Comparison of ENCODE assay signal across 8 cellular contexts in genomic region chr4:120049732-120050494, GRCh38. TPM values are rescaled to one million over a fixed set of nuclear protein-coding genes. Genes with fewer than 3 reads are reported as not detected.
DNase-seq lines count a peak whose midpoint lies in the region; ATAC-seq and TF ChIP-seq lines count a peak whose summit lies in the region.

No MANE protein-coding gene starts in this region.

- ATAC-seq in activated naive CD8-positive, alpha-beta T cell treated with anti-CD3 and anti-CD28 coated beads, Interleukin-2, amount 50 U/mL, for 24 hours: peak; percentile 89

- H3K36me3 ChIP-seq in MG63 (peaks cover 4% of the 10 kb centered on the region; the same call in 1 of the 2 replicates), SU-DHL-6 (ENCODE audit: low read length) (no peaks in the 10 kb centered on the region), cardiac muscle cell (no peaks in the 10 kb centered on the region)

- no peak overlapping the region for H3K4ac ChIP-seq in H9 (ENCODE audit: low read depth, low read length)

- WGBS in H9 (ENCODE audit: extremely low coverage, insufficient read length, low lambda C conversion rate): no CpG with 5 or more reads among the region's 11 CpGs

- H2AFZ ChIP-seq in H9 (ENCODE audit: low read length): no peak overlapping the region
- no peak overlapping the region for H2AFZ ChIP-seq in SU-DHL-6 (ENCODE audit: low read depth, low read length, severe bottlenecking)

- no peak overlapping the region for H4K91ac ChIP-seq in H9 (ENCODE audit: insufficient read length, low read depth, low read length)

- no peak overlapping the region for H3K56ac ChIP-seq in H9 (ENCODE audit: insufficient read length, low read depth, low read length)

- no peak overlapping the region for H3T11ph ChIP-seq in H9 (ENCODE audit: low read length)

- peak overlapping the region; percentile 31 for H3K4me3 ChIP-seq in MG63
- H3K4me3 ChIP-seq in SU-DHL-6 (ENCODE audit: insufficient read depth, low read length, poor library complexity, severe bottlenecking): no peak overlapping the region
- H3K4me3 ChIP-seq in cardiac muscle cell: no peak overlapping the region

- intact Hi-C loops in posterior vena cava (cut with DNase I): loop anchor here (2.0 to 10.0 kb wide), 5 partner anchors 421 to 735 kb away; partner anchors contain the start of gene PDE5A (in 2 of the 2)

- no peak overlapping the region for H2BK15ac ChIP-seq in H9 (ENCODE audit: low read depth, low read length)

- H2BK5ac ChIP-seq in H9 (ENCODE audit: insufficient read length, low read length): no peak overlapping the region

- no peak overlapping the region for H3K18ac ChIP-seq in H9 (ENCODE audit: insufficient read length, low read depth, low read length)

- H3K79me2 ChIP-seq in H9 (ENCODE audit: insufficient read depth, low read length): no peaks in the 10 kb centered on the region
- H3K79me2 ChIP-seq in SU-DHL-6 (ENCODE audit: insufficient read depth, low read length): no peaks in the 10 kb centered on the region

- H3K4me2 ChIP-seq in H9 (ENCODE audit: insufficient read depth, insufficient read length, low read length): peak overlapping the region; percentile 4
- H3K4me2 ChIP-seq in SU-DHL-6 (ENCODE audit: low read depth, low read length, poor library complexity, severe bottlenecking): no peak overlapping the region

- no peak overlapping the region for H4K5ac ChIP-seq in H9 (ENCODE audit: insufficient read length, low read depth, low read length)

- no peak overlapping the region for H2BK120ac ChIP-seq in H9 (ENCODE audit: low read depth, low read length, poor library complexity, severe bottlenecking)

- H4K20me1 ChIP-seq in H9 (ENCODE audit: control insufficient read depth, insufficient read depth, insufficient read length) (no peaks in the 10 kb centered on the region), SU-DHL-6 (ENCODE audit: low read depth, low read length) (no peaks in the 10 kb centered on the region)

- POLR2A ChIA-PET in GM10248 (lab: Yijun Ruan, JAX): no interaction called here

- DNase-seq in GM10248 (ENCODE audit: extremely low spot score) (peak; percentile 51), H9 (peak; percentile 81), MG63 (peak; percentile 65), cardiac muscle cell (ENCODE audit: low read depth in 1 of 2, low spot score in 1 of 2) (peak; percentile 76 to 90), posterior vena cava (ENCODE audit: low spot score) (peak; percentile 84), ureter (ENCODE audit: low spot score) (peak; percentile 88)
- peak; percentile 70 for DNase-seq in activated naive CD8-positive, alpha-beta T cell treated with anti-CD3 and anti-CD28 coated beads, Interleukin-2, amount 50 U/mL, for 24 hours

- no peaks in the 10 kb centered on the region for H3K23me2 ChIP-seq in H9 (ENCODE audit: insufficient read length, low read depth, low read length, poor library complexity, severe bottlenecking)

- no peaks in the 10 kb centered on the region for H3K9me2 ChIP-seq in SU-DHL-6 (replicated peaks; ENCODE audit: insufficient read depth, low read length)

- H3K4me1 ChIP-seq in H9 (ENCODE audit: insufficient read depth, low read length): no peaks in the 10 kb centered on the region
- peaks cover under 1% of the 10 kb centered on the region for H3K4me1 ChIP-seq in cardiac muscle cell (ENCODE audit: low read depth)

- H3K27me3 ChIP-seq in H9 (ENCODE audit: insufficient read depth, low read length): no peaks in the 10 kb centered on the region
- no peaks in the 10 kb centered on the region for H3K27me3 ChIP-seq in MG63
- H3K27me3 ChIP-seq in SU-DHL-6 (ENCODE audit: low read length): no peaks in the 10 kb centered on the region
- H3K27me3 ChIP-seq in cardiac muscle cell: no peaks in the 10 kb centered on the region

- CTCF ChIA-PET in GM10248 (lab: Yijun Ruan, JAX): interaction anchor here (1.0 to 8.7 kb wide), 5 partner anchors 8 to 1068 kb away, joined by 3 to 87 read pairs (median 7); partner anchors contain the start of gene PDE5A

- no peak overlapping the region for H3K14ac ChIP-seq in H9 (ENCODE audit: insufficient read depth, low read length)

- peaks cover 6% of the 10 kb centered on the region; the same call in 1 of the 2 replicates for H3F3A ChIP-seq in SU-DHL-6 (ENCODE audit: insufficient read depth)

- peak overlapping the region in 1 of 2 experiments; percentile 8; a peak in 2 of 5 replicates for H3K4me3 Mint-ChIP-seq in H9
- H3K4me3 Mint-ChIP-seq in activated naive CD8-positive, alpha-beta T cell treated with anti-CD3 and anti-CD28 coated beads, Interleukin-2, amount 50 U/mL, for 24 hours: no peak overlapping the region

- no peak overlapping the region for H3K27ac ChIP-seq in H9 (ENCODE audit: insufficient read length, low read depth, low read length)
- no peak overlapping the region for H3K27ac ChIP-seq in SU-DHL-6 (ENCODE audit: low read depth, low read length)
- H3K27ac ChIP-seq in cardiac muscle cell: no peak overlapping the region

- no peak overlapping the region for H3K23ac ChIP-seq in H9 (ENCODE audit: insufficient read length, low read depth, low read length)

- TF ChIP-seq CTCF in GM10248 (IDR thresholded peaks at IDR 0.05; ENCODE audit: control extremely low read depth, extremely low read depth, low read depth, missing control alignments) (peak; percentile 88), H9 (conservative IDR thresholded peaks at IDR 0.05) (peak; percentile 90), SU-DHL-6 (IDR thresholded peaks at IDR 0.05; ENCODE audit: insufficient read depth, low read length, poor library complexity, severe bottlenecking) (peak; percentile 15), cardiac muscle cell (IDR thresholded peaks at IDR 0.05; ENCODE audit: low read depth, low read length) (peak; percentile 83)

- H4K8ac ChIP-seq in H9 (replicated peaks; ENCODE audit: insufficient read length, low read depth, low read length): no peak overlapping the region

- H2AK5ac ChIP-seq in H9 (ENCODE audit: insufficient read length, low read length): no peak overlapping the region

- peaks cover 5% of the 10 kb centered on the region in 2 experiments for H3K4me1 Mint-ChIP-seq in H9
- H3K4me1 Mint-ChIP-seq in activated naive CD8-positive, alpha-beta T cell treated with anti-CD3 and anti-CD28 coated beads, Interleukin-2, amount 50 U/mL, for 24 hours: peaks cover 4% of the 10 kb centered on the region

- no peaks in the 10 kb centered on the region for H3K9me3 Mint-ChIP-seq in H9
- no peaks in the 10 kb centered on the region for H3K9me3 Mint-ChIP-seq in activated naive CD8-positive, alpha-beta T cell treated with anti-CD3 and anti-CD28 coated beads, Interleukin-2, amount 50 U/mL, for 24 hours

- peak overlapping the region in 1 of 3 experiments; percentile 57; a peak in 3 of 7 replicates for H3K27ac Mint-ChIP-seq in H9
- peak overlapping the region; percentile 47 for H3K27ac Mint-ChIP-seq in activated naive CD8-positive, alpha-beta T cell treated with anti-CD3 and anti-CD28 coated beads, Interleukin-2, amount 50 U/mL, for 24 hours

- no peaks in the 10 kb centered on the region for H3K79me1 ChIP-seq in H9 (ENCODE audit: insufficient read depth, low read depth, low read length, poor library complexity, severe bottlenecking)

- H3K27me3 Mint-ChIP-seq in H9 (ENCODE audit: low read depth): no peaks in the 10 kb centered on the region; the same call in 1 of the 2 replicates
- no peaks in the 10 kb centered on the region for H3K27me3 Mint-ChIP-seq in activated naive CD8-positive, alpha-beta T cell treated with anti-CD3 and anti-CD28 coated beads, Interleukin-2, amount 50 U/mL, for 24 hours

- no peak overlapping the region for H2BK12ac ChIP-seq in H9 (ENCODE audit: insufficient read length, low read depth, low read length)

- H3K9ac ChIP-seq in H9 (ENCODE audit: extremely low read depth, insufficient read length, low read length) (no peak overlapping the region), SU-DHL-6 (ENCODE audit: low read length) (no peak overlapping the region)

- H2BK20ac ChIP-seq in H9 (ENCODE audit: low read depth, low read length, poor library complexity, severe bottlenecking): no peak overlapping the region

- peaks cover 0 to 5% (median under 1%) of the 10 kb centered on the region in 3 experiments; a peak in 3 of 7 replicates for H3K36me3 Mint-ChIP-seq in H9 (ENCODE audit: insufficient read depth in 1 of 3, low read depth in 3 of 3)
- peaks cover 2% of the 10 kb centered on the region for H3K36me3 Mint-ChIP-seq in activated naive CD8-positive, alpha-beta T cell treated with anti-CD3 and anti-CD28 coated beads, Interleukin-2, amount 50 U/mL, for 24 hours (ENCODE audit: low read depth)

- H3K9me3 ChIP-seq in H9 (ENCODE audit: control insufficient read depth, low read depth, low read length) (no peaks in the 10 kb centered on the region), MG63 (no peaks in the 10 kb centered on the region), SU-DHL-6 (ENCODE audit: insufficient read depth, low read length) (no peaks in the 10 kb centered on the region), cardiac muscle cell (ENCODE audit: low read depth) (no peaks in the 10 kb centered on the region)

RNA-seq across cellular contexts. Expression of gene MAD2L1, which starts 16.7 kb away (rescaled TPM):
- 87.2 TPM in 2 replicates for total RNA-seq in H9 (2021)
- 29.8 and 86.4 TPM in 2 replicates for total RNA-seq in MG63 (2014; rRNA removed; shearing (Covaris generic); ENCODE audit: low replicate concordance)
- total RNA-seq in cardiac muscle cell: 6.2 and 11.6 TPM in 2 replicates
- polyA plus RNA-seq in cardiac muscle cell: 42.0 and 102 TPM in 2 replicates
- total RNA-seq in posterior vena cava: 1 to 10 TPM in 1 of 2 donors, under 1 TPM in 1; 0.95 to 2.7 TPM
- total RNA-seq in ureter: 1.4 TPM

Comparison
In these comparisons a context has a peak if more than half of its experiments do, and no peak if none do; other contexts are left out.
1. CTCF ChIP-seq: peak in every context shown above with its lines; median percentile 90 in H9; 88 in GM10248; 83 in cardiac muscle cell; 15 in SU-DHL-6.